13 cellular contexts compared by ENCODE assay signal in the genomic region with DNA sequence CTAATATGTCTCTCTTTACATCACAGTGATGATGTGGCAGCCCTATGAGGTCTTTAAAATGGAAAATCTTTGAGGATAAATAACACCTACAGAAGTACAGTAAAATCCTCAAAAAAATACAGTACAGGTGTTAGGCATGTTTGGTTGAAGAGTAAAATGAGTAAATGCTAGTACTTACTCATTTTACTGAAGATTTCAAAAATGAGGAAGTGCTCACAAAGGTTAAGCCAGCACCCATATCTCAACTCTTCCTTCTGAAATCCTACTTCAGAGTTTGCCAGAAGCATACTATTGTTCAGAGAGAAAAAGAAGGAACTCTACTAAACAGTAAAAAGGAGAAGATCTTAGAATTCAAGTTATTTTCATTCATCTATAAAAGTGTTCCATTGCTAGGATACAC.
DNase-seq lines count a peak whose midpoint lies in the region; ATAC-seq and TF ChIP-seq lines count a peak whose summit lies in the region.
"Had no signal": no experiment of that assay in that cellular context is flagged by ENCODE, and none has a peak within 500 bp of the region (broad histone marks: within the 10 kb centered on the region; RNA-seq: fewer than 3 reads in every experiment).

No MANE protein-coding gene starts in this region.

- TF ChIP-seq CTCF in mammary epithelial cell (conservative IDR thresholded peaks at IDR 0.05 in 1 of 2, IDR thresholded peaks at IDR 0.05 in 1 of 2; ENCODE audit: extremely low read depth in 1 of 2, insufficient read depth in 1 of 2, low read depth in 1 of 2, low read length in 2 of 2): no peak
- no peak for TF ChIP-seq CTCF in spleen (IDR thresholded peaks at IDR 0.05 in 8 of 11, conservative IDR thresholded peaks at IDR 0.05 in 3 of 11)
- TF ChIP-seq CTCF in lower leg skin (IDR thresholded peaks at IDR 0.05): no peak

- no peak for DNase-seq in mammary epithelial cell
- no peak for DNase-seq in spleen
- DNase-seq in lower leg skin (ENCODE audit: low spot score in 2 of 2): no peak
- DNase-seq in HAP-1 (ENCODE audit: low spot score in 2 of 2): no peak
- DNase-seq in NCI-H2029 (lab: John Stamatoyannopoulos, UW): no peak
- DNase-seq in HK-2 (ENCODE audit: unreplicated experiment): no peak
- DNase-seq: activated T-cell treated with anti-CD3 and anti-CD28 coated beads, Interleukin-2, amount 50 U/mL, for 48 hours; effector CD4-positive, alpha-beta T cell; SHP77; stimulated activated CD4-positive, alpha-beta T cell treated with anti-CD3 and anti-CD28 coated beads, Interleukin-4, amount 100 ng/mL, for 4 hours had no signal

- H3K4me3 ChIP-seq in mammary epithelial cell (replicated peaks in 1 of 3; ENCODE audit: insufficient read depth in 1 of 3, low read depth in 2 of 3, low read length in 3 of 3): no peak overlapping the region
- peak overlapping the region in 2 of 8 donors; percentile 53 to 70 for H3K4me3 ChIP-seq in spleen
- no peak overlapping the region for H3K4me3 ChIP-seq in lower leg skin (ENCODE audit: low read depth, poor library complexity, severe bottlenecking)
- no peak overlapping the region for H3K4me3 ChIP-seq in HAP-1

- H3K27ac ChIP-seq in mammary epithelial cell (ENCODE audit: insufficient read depth, low read depth, low read length) (peak overlapping the region; percentile 14), spleen (peak overlapping the region in 7 of 8 donors; percentile 3 to 82 (median 79))

- H3K36me3 ChIP-seq in mammary epithelial cell (ENCODE audit: insufficient read depth, low read length) (peaks cover 26% of the 10 kb centered on the region), spleen (peaks cover 0 to 13% (median 0%) of the 10 kb centered on the region in 6 donors), HAP-1 (replicated peaks) (peaks cover 28% of the 10 kb centered on the region)

- peaks cover 96% of the 10 kb centered on the region for H3K79me2 ChIP-seq in mammary epithelial cell (ENCODE audit: insufficient read depth, low read length)

- no peak overlapping the region for H3K9ac ChIP-seq in mammary epithelial cell (ENCODE audit: insufficient read depth, low read length)

- dilution Hi-C loops in mammary epithelial cell (cut with HindIII; ENCODE audit: low sequenced_read_pairs): no loop called here

- peaks cover 26% of the 10 kb centered on the region for H3K4me1 ChIP-seq in mammary epithelial cell (ENCODE audit: insufficient read depth, low read length)
- H3K4me1 ChIP-seq in spleen: peaks cover 16 to 76% (median 41%) of the 10 kb centered on the region in 6 donors
- no peaks in the 10 kb centered on the region for H3K4me1 ChIP-seq in HAP-1

- H3K27me3 ChIP-seq in mammary epithelial cell (ENCODE audit: insufficient read depth, low read length) (no peaks in the 10 kb centered on the region), spleen (replicated peaks in 1 of 7) (peaks cover 0 to 28% (median 7%) of the 10 kb centered on the region in 7 donors), HAP-1 (ENCODE audit: low read depth) (no peaks in the 10 kb centered on the region)

- ATAC-seq in GM18868 (IDR thresholded peaks at IDR 0.05; ENCODE audit: unreplicated experiment) (peak; percentile 43), HG03135 (IDR thresholded peaks at IDR 0.05; ENCODE audit: unreplicated experiment) (peak; percentile 40)
- ATAC-seq: left lobe of liver had no signal

- BruUV-seq in mammary epithelial cell (replicated peaks; lab: Mats Ljungman, UMichigan): no TSS peak

- H3K4me2 ChIP-seq in mammary epithelial cell (ENCODE audit: insufficient read depth, low read depth, low read length): no peak overlapping the region

- no peaks in the 10 kb centered on the region for H4K20me1 ChIP-seq in mammary epithelial cell (ENCODE audit: insufficient read depth, low read length)

- CTCF ChIA-PET in mammary epithelial cell (lab: Charles Lee; ENCODE audit: low non-redundant PET): no interaction called here

- TF ChIP-seq POLR2A in spleen (IDR thresholded peaks at IDR 0.05) (no peak), lower leg skin (IDR thresholded peaks at IDR 0.05) (no peak)

- intact Hi-C loops in mammary epithelial cell (cut with micrococcal nuclease): loop anchor here (5.0 to 10.0 kb wide), 2 partner anchors 292 to 364 kb away; no protein-coding TSS in a partner anchor
- intact Hi-C loops in spleen (cut with DNase I; ENCODE audit: low total_unique reads): no loop called here
- intact Hi-C loops in lower leg skin (cut with DNase I; ENCODE audit: low total_unique reads): no loop called here

- H3K9me3 ChIP-seq in mammary epithelial cell (replicated peaks; ENCODE audit: insufficient read depth, low read length) (peaks cover 8% of the 10 kb centered on the region), spleen (no peaks in the 10 kb centered on the region), HAP-1 (no peaks in the 10 kb centered on the region)

- H2AFZ ChIP-seq in mammary epithelial cell (ENCODE audit: low read depth, low read length): no peak overlapping the region

- in situ Hi-C loops in mammary epithelial cell (cut with MboI; ENCODE audit: low sequenced_read_pairs in 2 of 2): no loop called here
- in situ Hi-C loops in HAP-1 (cut with MboI; ENCODE audit: low sequenced_read_pairs): no loop called here
